In genomic region chr13:30355405-30355741, GRCh38 we compare ENCODE assay signal across 9 cellular contexts. TPM values are rescaled to one million over a fixed set of nuclear protein-coding genes. Genes with fewer than 3 reads are reported as not detected.
DNase-seq lines count a peak whose midpoint lies in the region; ATAC-seq and TF ChIP-seq lines count a peak whose summit lies in the region.
"Had no signal": no experiment of that assay in that cellular context is flagged by ENCODE, and none has a peak within 500 bp of the region (broad histone marks: within the 10 kb centered on the region; RNA-seq: fewer than 3 reads in every experiment).

No MANE protein-coding gene starts in this region.

- H3K9me2 ChIP-seq in SU-DHL-6 (replicated peaks; ENCODE audit: insufficient read depth, low read length), result no peaks in the 10 kb centered on the region

- no peak overlapping the region for H2AFZ ChIP-seq in SU-DHL-6 (ENCODE audit: low read depth, low read length, severe bottlenecking)

- WGBS in gastroesophageal sphincter (ENCODE audit: low coverage in 1 of 2), 2 donors, result 65 to 92% methylated on average over 2 to 3 of the region's 7 CpGs

- H3K79me2 ChIP-seq in SU-DHL-6 (ENCODE audit: insufficient read depth, low read length), result no peaks in the 10 kb centered on the region

- DNase-seq in SHP77 (lab: John Stamatoyannopoulos, UW) (peak; percentile 8 to 41), SHP77 treated with DMSO at 0.1 percent for 48 hours (lab: John Stamatoyannopoulos, UW) (no peak), glutamatergic neuron (peak; percentile 46), DMS53 (lab: John Stamatoyannopoulos, UW) (no peak)
- DNase-seq in stimulated activated CD8-positive, alpha-beta memory T cell treated with anti-CD3 and anti-CD28 coated beads, Interleukin-4, amount 100 ng/mL, for 24 hours (ENCODE audit: low read depth), result peak; percentile 35

- peaks cover 15% of the 10 kb centered on the region for H3K36me3 Mint-ChIP-seq in glutamatergic neuron (ENCODE audit: unreplicated experiment)

- no peak overlapping the region for H3K4me3 Mint-ChIP-seq in glutamatergic neuron (ENCODE audit: unreplicated experiment)

- peak overlapping the region; percentile 43 for H3K27ac Mint-ChIP-seq in glutamatergic neuron (ENCODE audit: unreplicated experiment)

- H3K27ac ChIP-seq in SU-DHL-6 (ENCODE audit: low read depth, low read length) (no peak overlapping the region), gastroesophageal sphincter (no peak overlapping the region)
- H3K27ac ChIP-seq: HL-60 had no signal

- H3K4me3 ChIP-seq in SU-DHL-6 (ENCODE audit: insufficient read depth, low read length, poor library complexity, severe bottlenecking) (no peak overlapping the region), gastroesophageal sphincter (no peak overlapping the region)

- TF ChIP-seq CTCF in SU-DHL-6 (IDR thresholded peaks at IDR 0.05; ENCODE audit: insufficient read depth, low read length, poor library complexity, severe bottlenecking), result peak; percentile 59
- TF ChIP-seq CTCF in glutamatergic neuron (IDR thresholded peaks at IDR 0.05; ENCODE audit: partially characterized antibody, unreplicated experiment), result peak; percentile 41
- peak in 1 of 4 experiments; percentile 64 for TF ChIP-seq CTCF in gastroesophageal sphincter (IDR thresholded peaks at IDR 0.05)

- H3K4me1 ChIP-seq in gastroesophageal sphincter, result no peaks in the 10 kb centered on the region

- ATAC-seq in gastroesophageal sphincter, result no peak
- no peak for ATAC-seq in HG02852 (IDR thresholded peaks at IDR 0.05; ENCODE audit: unreplicated experiment)

- H3K27me3 Mint-ChIP-seq in glutamatergic neuron (ENCODE audit: unreplicated experiment), result no peaks in the 10 kb centered on the region

- H3K9me3 Mint-ChIP-seq in glutamatergic neuron (ENCODE audit: unreplicated experiment), result no peaks in the 10 kb centered on the region

- peaks cover 7% of the 10 kb centered on the region for H3K4me1 Mint-ChIP-seq in glutamatergic neuron (ENCODE audit: low read depth, unreplicated experiment)

- H3K9me3 ChIP-seq in SU-DHL-6 (ENCODE audit: insufficient read depth, low read length) (no peaks in the 10 kb centered on the region), gastroesophageal sphincter (peaks cover 0 to 8% (median 0%) of the 10 kb centered on the region in 3 donors)

- no peak overlapping the region for H3K9ac ChIP-seq in SU-DHL-6 (ENCODE audit: low read length)

- H3K36me3 ChIP-seq in SU-DHL-6 (ENCODE audit: low read length) (peaks cover 11% of the 10 kb centered on the region), gastroesophageal sphincter (no peaks in the 10 kb centered on the region)

- H3F3A ChIP-seq in SU-DHL-6 (ENCODE audit: insufficient read depth), result peaks cover 6% of the 10 kb centered on the region; the same call in 1 of the 2 replicates

- no peak for TF ChIP-seq POLR2A in gastroesophageal sphincter (IDR thresholded peaks at IDR 0.05)

- no peaks in the 10 kb centered on the region for H4K20me1 ChIP-seq in SU-DHL-6 (ENCODE audit: low read depth, low read length)

- H3K4me2 ChIP-seq in SU-DHL-6 (ENCODE audit: low read depth, low read length, poor library complexity, severe bottlenecking), result no peak overlapping the region

- H3K27me3 ChIP-seq in SU-DHL-6 (ENCODE audit: low read length), result no peaks in the 10 kb centered on the region
- H3K27me3 ChIP-seq in gastroesophageal sphincter, result no peaks in the 10 kb centered on the region

- no peak for TF ChIP-seq EP300 in gastroesophageal sphincter (IDR thresholded peaks at IDR 0.05)

RNA-seq across cellular contexts. Expression of gene KATNAL1, which starts 48.0 kb away (rescaled TPM):
- total RNA-seq in glutamatergic neuron (ENCODE audit: unreplicated experiment) (74.6 TPM), gastroesophageal sphincter (10 to 100 TPM; 29.5 to 55.0 (median 42.9) TPM)

Comparison
In these comparisons a context has a peak if more than half of its experiments do, and no peak if none do; other contexts are left out.
1. DNase-seq: peak in SHP77 (2 of 2), glutamatergic neuron (single experiment) and stimulated activated CD8-positive, alpha-beta memory T cell treated with anti-CD3 and anti-CD28 coated beads, Interleukin-4, amount 100 ng/mL, for 24 hours (single experiment); none in SHP77 treated with DMSO at 0.1 percent for 48 hours (single experiment) and DMS53 (single experiment).